In the genomic region with DNA sequence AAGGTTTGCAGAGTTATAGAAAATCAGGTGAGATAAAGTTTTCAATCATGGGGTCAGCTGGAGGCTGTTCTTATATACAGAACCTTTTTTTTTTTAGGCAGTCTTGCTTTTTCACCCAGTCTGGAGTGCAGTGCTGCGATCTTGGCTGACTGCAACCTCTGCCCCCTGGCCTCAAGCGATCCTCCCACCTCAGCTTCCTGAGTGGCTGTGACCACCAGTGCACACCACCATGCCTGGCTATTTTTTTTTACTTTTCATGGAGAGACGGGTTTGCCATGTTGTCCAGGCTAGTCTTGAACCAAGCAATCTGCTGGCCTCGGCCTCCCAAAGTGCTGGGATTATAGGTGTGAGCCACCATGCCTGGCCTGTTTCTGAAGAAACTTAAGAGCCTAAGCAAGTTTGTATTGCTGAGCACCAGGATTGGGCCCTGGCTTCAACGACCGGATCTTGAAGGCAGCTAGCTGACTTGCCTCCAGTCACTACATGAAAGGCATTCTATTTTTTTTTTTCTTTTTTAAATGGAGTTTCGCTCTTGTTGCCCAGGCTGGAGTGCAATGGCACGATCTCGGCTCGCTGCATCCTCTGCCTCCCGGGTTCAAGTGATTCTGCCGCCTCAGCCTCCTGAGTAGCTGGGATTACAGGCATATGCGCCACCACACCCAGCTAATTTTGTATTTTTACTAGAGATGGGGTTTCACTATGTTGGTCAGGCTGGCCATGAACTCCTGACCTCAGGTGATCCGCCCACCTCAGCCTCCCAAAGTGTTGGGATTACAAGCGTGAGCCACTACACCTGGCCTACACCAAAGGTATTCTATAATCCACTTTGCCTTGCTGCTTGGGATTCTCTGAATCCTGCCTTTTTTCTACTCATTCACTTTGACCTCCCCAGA, we compare ENCODE assay signal across 11 cellular contexts. TPM values are rescaled to one million over a fixed set of nuclear protein-coding genes. Genes with fewer than 3 reads are reported as not detected.
DNase-seq lines count a peak whose midpoint lies in the region; ATAC-seq and TF ChIP-seq lines count a peak whose summit lies in the region.
"Had no signal": no experiment of that assay in that cellular context is flagged by ENCODE, and none has a peak within 500 bp of the region (broad histone marks: within the 10 kb centered on the region; RNA-seq: fewer than 3 reads in every experiment).

No MANE protein-coding gene starts in this region.

- H3K79me2 ChIP-seq in KMS-11 (ENCODE audit: insufficient read depth, low read depth): peaks cover 40% of the 10 kb centered on the region

- peak overlapping the region; percentile 66 for H3K4me2 ChIP-seq in KMS-11

- TF ChIP-seq CTCF in KMS-11 (conservative IDR thresholded peaks at IDR 0.05; ENCODE audit: low read depth, low read length) (no peak), liver (IDR thresholded peaks at IDR 0.05; ENCODE audit: low read depth, low read length, missing input control) (no peak), GM10266 (IDR thresholded peaks at IDR 0.05; ENCODE audit: control insufficient read depth, insufficient read depth, low read depth, missing control alignments) (no peak)

- H4K20me1 ChIP-seq in KMS-11 (ENCODE audit: insufficient read depth): peaks cover 26% of the 10 kb centered on the region

- H3K27me3 ChIP-seq in KMS-11 (ENCODE audit: insufficient read depth, low read depth) (no peaks in the 10 kb centered on the region), liver (ENCODE audit: control insufficient read depth in 4 of 4, insufficient read depth in 4 of 4, low read length in 3 of 4) (no peaks in the 10 kb centered on the region)
- H3K27me3 ChIP-seq: testis had no signal

- H3K4me1 ChIP-seq in KMS-11 (ENCODE audit: low read depth, poor library complexity, severe bottlenecking) (peaks cover 88% of the 10 kb centered on the region), liver (ENCODE audit: control insufficient read depth in 4 of 4, insufficient read depth in 4 of 4, low read length in 3 of 4) (peaks cover 0 to 26% (median 12%) of the 10 kb centered on the region in 4 donors)
- H3K4me1 ChIP-seq: testis had no signal

- 52% methylated on average over 15 of the region's 15 CpGs for WGBS in liver

- H3K9me3 ChIP-seq in liver (ENCODE audit: control insufficient read depth in 4 of 4, low read length in 3 of 4): no peaks in the 10 kb centered on the region
- H3K9me3 ChIP-seq: testis had no signal

- DNase-seq in GDM1 (lab: John Stamatoyannopoulos, UW): no peak
- no peak for DNase-seq in glomerular visceral epithelial cell (ENCODE audit: extremely low spot score)
- DNase-seq in GM10266 (ENCODE audit: extremely low spot score): no peak
- DNase-seq in SIG-M5 treated with dmso at 0.1 percent for 504 hours (lab: John Stamatoyannopoulos, UW; ENCODE audit: unreplicated experiment): no peak
- DNase-seq: T1000, testis had no signal

- H3K4me3 ChIP-seq in KMS-11 (IDR thresholded peaks at IDR 0.05; ENCODE audit: insufficient read depth, low read depth, low read length) (no peak overlapping the region), liver (ENCODE audit: low read depth in 1 of 3, low read length in 3 of 3) (no peak overlapping the region)
- H3K4me3 ChIP-seq: testis had no signal

- TF ChIP-seq RAD21 in liver (IDR thresholded peaks at IDR 0.05): peak in 1 of 2 donors; percentile 40

- H3K27ac ChIP-seq in KMS-11 (peak overlapping the region; percentile 91), liver (ENCODE audit: low read depth in 1 of 2, low read length in 2 of 2) (peak overlapping the region; percentile 17 to 40)
- H3K27ac ChIP-seq: parathyroid adenoma, testis had no signal

- H3K9ac ChIP-seq in KMS-11 (peak overlapping the region; percentile 50; the same call in 1 of the 2 replicates), liver (ENCODE audit: low read depth in 1 of 2, low read length in 2 of 2) (no peak overlapping the region)
- H3K9ac ChIP-seq: parathyroid adenoma had no signal

- no peak overlapping the region for H2AFZ ChIP-seq in KMS-11 (ENCODE audit: low read depth)
- H2AFZ ChIP-seq: parathyroid adenoma had no signal

- H3K36me3 ChIP-seq in KMS-11 (ENCODE audit: insufficient read depth) (peaks cover 21% of the 10 kb centered on the region), liver (ENCODE audit: control insufficient read depth in 4 of 4, insufficient read depth in 3 of 4, low read depth in 1 of 4, low read length in 3 of 4) (peaks cover 12 to 45% (median 40%) of the 10 kb centered on the region in 4 donors)

- ATAC-seq in GM18498 (IDR thresholded peaks at IDR 0.05; ENCODE audit: unreplicated experiment) (peak; percentile 39), GM21528 (IDR thresholded peaks at IDR 0.05; ENCODE audit: low FRiP score, unreplicated experiment) (peak; percentile 46)

TF ChIP-seq in liver, 16 proteins besides CTCF, POLR2A, EP300 and RAD21:
- TF ChIP-seq HNF4A (conservative IDR thresholded peaks at IDR 0.05): peak in 1 of 2 donors; percentile 5
- peak; percentile 54 to 75 for TF ChIP-seq RXRA (IDR thresholded peaks at IDR 0.05)
- peak; percentile 48 for TF ChIP-seq YY1 (IDR thresholded peaks at IDR 0.05)
- TF ChIP-seq, protein P1, sequence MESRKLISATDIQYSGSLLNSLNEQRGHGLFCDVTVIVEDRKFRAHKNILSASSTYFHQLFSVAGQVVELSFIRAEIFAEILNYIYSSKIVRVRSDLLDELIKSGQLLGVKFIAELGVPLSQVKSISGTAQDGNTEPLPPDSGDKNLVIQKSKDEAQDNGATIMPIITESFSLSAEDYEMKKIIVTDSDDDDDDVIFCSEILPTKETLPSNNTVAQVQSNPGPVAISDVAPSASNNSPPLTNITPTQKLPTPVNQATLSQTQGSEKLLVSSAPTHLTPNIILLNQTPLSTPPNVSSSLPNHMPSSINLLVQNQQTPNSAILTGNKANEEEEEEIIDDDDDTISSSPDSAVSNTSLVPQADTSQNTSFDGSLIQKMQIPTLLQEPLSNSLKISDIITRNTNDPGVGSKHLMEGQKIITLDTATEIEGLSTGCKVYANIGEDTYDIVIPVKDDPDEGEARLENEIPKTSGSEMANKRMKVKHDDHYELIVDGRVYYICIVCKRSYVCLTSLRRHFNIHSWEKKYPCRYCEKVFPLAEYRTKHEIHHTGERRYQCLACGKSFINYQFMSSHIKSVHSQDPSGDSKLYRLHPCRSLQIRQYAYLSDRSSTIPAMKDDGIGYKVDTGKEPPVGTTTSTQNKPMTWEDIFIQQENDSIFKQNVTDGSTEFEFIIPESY (IDR thresholded peaks at IDR 0.05): no peak
- peak; percentile 78 for TF ChIP-seq NR2F2 (IDR thresholded peaks at IDR 0.05)
- TF ChIP-seq FOXA2 (IDR thresholded peaks at IDR 0.05): no peak
- peak; percentile 30 for TF ChIP-seq SP1 (IDR thresholded peaks at IDR 0.05)
- TF ChIP-seq, protein P2, sequence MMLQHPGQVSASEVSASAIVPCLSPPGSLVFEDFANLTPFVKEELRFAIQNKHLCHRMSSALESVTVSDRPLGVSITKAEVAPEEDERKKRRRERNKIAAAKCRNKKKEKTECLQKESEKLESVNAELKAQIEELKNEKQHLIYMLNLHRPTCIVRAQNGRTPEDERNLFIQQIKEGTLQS (IDR thresholded peaks at IDR 0.05): peak; percentile 7
- peak in 1 of 2 donors; percentile 82 for TF ChIP-seq JUND (IDR thresholded peaks at IDR 0.05)

RNA-seq across cellular contexts. Expression of a gene that starts 7.6 kb away (rescaled TPM):
- total RNA-seq in liver: 100 to 1,000 TPM; 597 to 613 TPM
- polyA plus RNA-seq in liver: 100 to 1,000 TPM; 303 to 705 TPM

RNA-seq across cellular contexts. Expression of a gene that starts 20.2 kb away (rescaled TPM):
- total RNA-seq in liver: 10 to 100 TPM; 23.2 to 24.0 TPM
- polyA plus RNA-seq in liver: 1 to 10 TPM; 8.1 to 9.3 TPM

RNA-seq across cellular contexts. Expression of a gene that starts 50.9 kb away (rescaled TPM):
- total RNA-seq in liver: 10 to 100 TPM; 12.2 to 14.0 TPM
- polyA plus RNA-seq in liver: 10 to 100 TPM; 16.2 to 22.1 TPM

RNA-seq across cellular contexts. Expression of a gene that starts 51.1 kb away (rescaled TPM):
- total RNA-seq in liver: 10 to 100 TPM in 1 of 2 donors, 1 to 10 TPM in 1; 2.8 to 10.6 TPM
- 1 to 10 TPM; 1.4 to 2.7 TPM for polyA plus RNA-seq in liver
